Comparison of ENCODE assay signal across 24 cellular contexts in the genomic region with DNA sequence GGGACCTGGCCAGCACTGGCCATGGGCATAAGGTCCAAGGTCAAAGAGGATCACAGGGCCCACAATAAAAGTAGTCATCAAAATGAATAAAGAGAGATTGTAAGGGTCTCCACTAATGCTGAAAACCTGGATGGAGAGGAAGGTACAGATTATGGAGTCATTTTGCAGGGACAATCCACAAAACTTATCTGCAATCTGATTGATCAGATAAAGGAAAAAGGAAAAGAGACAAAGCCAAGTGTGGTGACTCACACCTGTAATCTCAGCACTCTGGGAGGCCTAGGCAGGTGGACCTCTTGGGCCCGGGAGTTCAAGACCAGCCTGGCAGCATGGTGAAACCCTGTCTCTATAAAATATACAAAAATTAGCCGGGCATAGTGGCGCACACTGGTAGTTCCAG.
A peak's percentile ranks its signal among the peaks of the same experiment; 100 is the strongest.
DNase-seq lines count a peak whose midpoint lies in the region; FAIRE-seq and TF ChIP-seq lines count a peak whose summit lies in the region.
"Had no signal": no experiment of that assay in that cellular context is flagged by ENCODE, and none has a peak within 500 bp of the region (broad histone marks: within the 10 kb centered on the region; RNA-seq: fewer than 3 reads in every experiment).

No MANE protein-coding gene starts in this region.

- H3K9me3 ChIP-seq in endothelial cell of umbilical vein (replicated peaks; ENCODE audit: control insufficient read depth, insufficient read depth, low read length) (no peaks in the 10 kb centered on the region), osteoblast (ENCODE audit: low read depth, low read length) (no peaks in the 10 kb centered on the region)
- H3K9me3 ChIP-seq: BE2C, BLaER1 had no signal

- dilution Hi-C loops in endothelial cell of umbilical vein (cut with MboI; ENCODE audit: extremely low pct_ligation_motif_present, low sequenced_read_pairs), result no loop called here

- H3K79me2 ChIP-seq in endothelial cell of umbilical vein (ENCODE audit: control insufficient read depth, insufficient read depth, low read length) (no peaks in the 10 kb centered on the region), osteoblast (ENCODE audit: insufficient read depth, low read length) (no peaks in the 10 kb centered on the region)

- H2AFZ ChIP-seq in endothelial cell of umbilical vein (ENCODE audit: low read depth, low read length), result no peak overlapping the region
- H2AFZ ChIP-seq in osteoblast (ENCODE audit: low read length), result no peak overlapping the region

- CTCF ChIA-PET in endothelial cell of umbilical vein (lab: Charles Lee), result interaction anchor here (1.5 kb wide), 1 partner anchor 8 kb away, joined by 6 read pairs; no protein-coding TSS in a partner anchor

- intact Hi-C loops in endothelial cell of umbilical vein (cut with micrococcal nuclease), result no loop called here

- DNase-seq in endothelial cell of umbilical vein (ENCODE audit: low read depth, low spot score) (no peak), osteoblast (ENCODE audit: insufficient read length, low spot score, missing footprints) (peak; percentile 70), putamen (ENCODE audit: low spot score) (no peak), COLO668 (lab: John Stamatoyannopoulos, UW; ENCODE audit: unreplicated experiment) (no peak)
- DNase-seq in activated CD4-positive, alpha-beta T cell treated with anti-CD3 and anti-CD28 coated beads for 1 hour, result no peak
- DNase-seq: 8988T; ACHN; BE2C; C1 segment of cervical spinal cord; CD4-positive, alpha-beta memory T cell; CD4-positive, CD25-positive, alpha-beta regulatory T cell; COR-L47; DMS 273 treated with DMSO at 0.1 percent for 48 hours; DMS153; DMS53; DMS79; DND-41; EL; GDM1 had no signal

- H3K27ac ChIP-seq in endothelial cell of umbilical vein (ENCODE audit: insufficient read depth, low read depth, low read length), result no peak overlapping the region
- no peak overlapping the region for H3K27ac ChIP-seq in osteoblast (ENCODE audit: low read depth, low read length)
- H3K27ac ChIP-seq: BLaER1 had no signal

- H3K36me3 ChIP-seq in endothelial cell of umbilical vein (ENCODE audit: control insufficient read depth in 2 of 2, extremely low read depth in 1 of 2, insufficient read depth in 2 of 2, low read length in 2 of 2), result no peaks in the 10 kb centered on the region
- H3K36me3 ChIP-seq in osteoblast (ENCODE audit: insufficient read depth, low read length), result no peaks in the 10 kb centered on the region
- H3K36me3 ChIP-seq: BE2C, BLaER1 had no signal

- FAIRE-seq in endothelial cell of umbilical vein (lab: Jason Lieb, UNC), result no peak
- FAIRE-seq: A204.1, GM12878, GM12892, GM18507 had no signal

- no peak for TF ChIP-seq CTCF in endothelial cell of umbilical vein (IDR thresholded peaks at IDR 0.05; ENCODE audit: extremely low read depth in 1 of 2, insufficient read depth in 1 of 2, low read depth in 1 of 2, low read length in 2 of 2)
- no peak for TF ChIP-seq CTCF in osteoblast (IDR thresholded peaks at IDR 0.05; ENCODE audit: extremely low read depth, low read depth, low read length)

- BruUV-seq in endothelial cell of umbilical vein (replicated peaks; lab: Mats Ljungman, UMichigan), result no TSS peak

- peaks cover 3% of the 10 kb centered on the region for H3K4me1 ChIP-seq in endothelial cell of umbilical vein (ENCODE audit: control insufficient read depth, extremely low read depth, insufficient read depth, low read length)
- H3K4me1 ChIP-seq in osteoblast (ENCODE audit: insufficient read depth, low read length), result no peaks in the 10 kb centered on the region
- H3K4me1 ChIP-seq: BE2C, BLaER1 had no signal

- POLR2A ChIA-PET in endothelial cell of umbilical vein (lab: Charles Lee), result no interaction called here

- H3K4me3 ChIP-seq in endothelial cell of umbilical vein (replicated peaks in 1 of 3; ENCODE audit: insufficient read depth in 1 of 3, low read depth in 1 of 3, low read length in 3 of 3) (no peak overlapping the region), osteoblast (ENCODE audit: insufficient read depth, low read length) (no peak overlapping the region)
- H3K4me3 ChIP-seq: BLaER1, GM12878 had no signal

- no peaks in the 10 kb centered on the region for H3K9me1 ChIP-seq in endothelial cell of umbilical vein (replicated peaks; ENCODE audit: control insufficient read depth, extremely low read depth, insufficient read depth, low read length)

- no peaks in the 10 kb centered on the region for H4K20me1 ChIP-seq in endothelial cell of umbilical vein (replicated peaks; ENCODE audit: control insufficient read depth, extremely low read depth, insufficient read depth, low read length)
- no peaks in the 10 kb centered on the region for H4K20me1 ChIP-seq in osteoblast (ENCODE audit: insufficient read depth, low read length)
- H4K20me1 ChIP-seq: BLaER1 had no signal

- H3K4me2 ChIP-seq in endothelial cell of umbilical vein (ENCODE audit: insufficient read depth, low read length), result no peak overlapping the region
- H3K4me2 ChIP-seq in osteoblast (ENCODE audit: insufficient read depth, low read length), result no peak overlapping the region
- H3K4me2 ChIP-seq: BLaER1 had no signal

- H3K27me3 ChIP-seq in endothelial cell of umbilical vein (ENCODE audit: control insufficient read depth in 2 of 2, insufficient read depth in 2 of 2, low read length in 2 of 2) (peaks cover 0 to 1% of the 10 kb centered on the region in 2 experiments), osteoblast (ENCODE audit: insufficient read depth, low read length) (no peaks in the 10 kb centered on the region)
- H3K27me3 ChIP-seq: BE2C, BLaER1 had no signal

- TF ChIP-seq POLR2A in endothelial cell of umbilical vein (IDR thresholded peaks at IDR 0.05; ENCODE audit: low read depth, low read length), result no peak

- no peak overlapping the region for H3K9ac ChIP-seq in endothelial cell of umbilical vein (replicated peaks; ENCODE audit: extremely low read depth, insufficient read depth, low read length)
- H3K9ac ChIP-seq: BLaER1 had no signal

TF ChIP-seq in endothelial cell of umbilical vein, 7 proteins besides CTCF, POLR2A, EP300 and RAD21:
- TF ChIP-seq, protein P1, sequence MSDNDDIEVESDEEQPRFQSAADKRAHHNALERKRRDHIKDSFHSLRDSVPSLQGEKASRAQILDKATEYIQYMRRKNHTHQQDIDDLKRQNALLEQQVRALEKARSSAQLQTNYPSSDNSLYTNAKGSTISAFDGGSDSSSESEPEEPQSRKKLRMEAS (IDR thresholded peaks at IDR 0.05; ENCODE audit: insufficient read depth, insufficient read length), result no peak
- peak; percentile 6 for TF ChIP-seq GATA2 (IDR thresholded peaks at IDR 0.05; ENCODE audit: insufficient read depth, insufficient read length, low read depth, low read length)
